In genomic region chr11:76568621-76569020, GRCh38 we compare ENCODE assay signal across 26 cellular contexts.
DNase-seq lines count a peak whose midpoint lies in the region; ATAC-seq, FAIRE-seq and TF ChIP-seq lines count a peak whose summit lies in the region.
"Had no signal": no experiment of that assay in that cellular context is flagged by ENCODE, and none has a peak within 500 bp of the region (broad histone marks: within the 10 kb centered on the region; RNA-seq: fewer than 3 reads in every experiment).

No MANE protein-coding gene starts in this region.

- H3K4me3 Mint-ChIP-seq in activated T-cell treated with anti-CD3 and anti-CD28 coated beads, Interleukin-2, amount 50 U/mL, for 72 hours, result no peak overlapping the region
- H3K4me3 Mint-ChIP-seq: CD14-positive monocyte; CD4-positive, alpha-beta memory T cell; CD8-positive, alpha-beta memory T cell had no signal

- H3K27me3 ChIP-seq in K562 (ENCODE audit: control insufficient read depth in 2 of 2, insufficient read depth in 2 of 2, low read length in 2 of 2) (no peaks in the 10 kb centered on the region), smooth muscle cell (ENCODE audit: low read depth) (no peaks in the 10 kb centered on the region)
- H3K27me3 ChIP-seq: BE2C, BLaER1 had no signal

- intact Hi-C loops in K562 (cut with micrococcal nuclease), result no loop called here
- intact Hi-C loops in head of caudate nucleus (cut with DNase I), result no loop called here

- no peak for DNase-seq in activated T-cell treated with anti-CD3 and anti-CD28 coated beads, Interleukin-2, amount 50 U/mL, for 72 hours
- no peak for DNase-seq in activated T-cell treated with anti-CD3 and anti-CD28 coated beads, Interleukin-2, amount 50 U/mL, for 1 hour
- no peak for DNase-seq in K562 (ENCODE audit: extremely low read depth in 1 of 4, low spot score in 3 of 4)
- no peak for DNase-seq in smooth muscle cell (lab: John Stamatoyannopoulos, UW; ENCODE audit: unreplicated experiment)
- no peak for DNase-seq in head of caudate nucleus
- DNase-seq in activated CD4-positive, CD25-positive, alpha-beta regulatory T cell treated with anti-CD3 and anti-CD28 coated beads, Interleukin-2, amount 50 U/mL, for 72 hours, result no peak
- DNase-seq: 8988T; ACHN; BE2C; C1 segment of cervical spinal cord; CD4-positive, alpha-beta memory T cell; CD4-positive, CD25-positive, alpha-beta regulatory T cell; CD8-positive, alpha-beta memory T cell; COR-L47; DMS 273 treated with DMSO at 0.1 percent for 48 hours; DMS153; DMS53; DMS79; DND-41; EL; GDM1 had no signal

- peaks cover 0 to 1% of the 10 kb centered on the region in 2 donors for H3K36me3 Mint-ChIP-seq in activated T-cell treated with anti-CD3 and anti-CD28 coated beads, Interleukin-2, amount 50 U/mL, for 72 hours (ENCODE audit: insufficient read depth in 2 of 2)
- H3K36me3 Mint-ChIP-seq: CD14-positive monocyte; CD4-positive, alpha-beta memory T cell; CD4-positive, CD25-positive, alpha-beta regulatory T cell; CD8-positive, alpha-beta memory T cell had no signal

- H3K9me3 ChIP-seq in K562 (replicated peaks; ENCODE audit: control insufficient read depth, insufficient read depth, low read depth, low read length) (no peaks in the 10 kb centered on the region), smooth muscle cell (replicated peaks; ENCODE audit: low read depth) (no peaks in the 10 kb centered on the region)
- H3K9me3 ChIP-seq: BE2C had no signal

- WGBS in K562 (ENCODE audit: insufficient coverage, low coverage, missing lambda C conversion rate), result 0% methylated on average over 1 of the region's 1 CpG
- 80% methylated on average over 1 of the region's 1 CpG for WGBS in smooth muscle cell (ENCODE audit: low lambda C conversion rate)

- CTCF ChIA-PET in K562 (lab: Yijun Ruan, JAX; ENCODE audit: low intra/inter-chr PET ratio), result no interaction called here

- H3K36me3 ChIP-seq in K562 (ENCODE audit: control insufficient read depth, insufficient read depth, low read length), result no peaks in the 10 kb centered on the region
- no peaks in the 10 kb centered on the region for H3K36me3 ChIP-seq in smooth muscle cell (ENCODE audit: low read depth)
- H3K36me3 ChIP-seq: BE2C, BLaER1 had no signal

- no peak for ATAC-seq in activated T-cell treated with anti-CD3 and anti-CD28 coated beads, Interleukin-2, amount 50 U/mL, for 72 hours (replicated peaks in 1 of 2)
- ATAC-seq in K562, result no peak
- ATAC-seq: GM12878 had no signal

- POLR2A ChIA-PET in K562 (lab: Yijun Ruan, JAX), result interaction anchor here (0.6 kb wide), 1 partner anchor 238 kb away, joined by 3 read pairs; no protein-coding TSS in a partner anchor

- TF ChIP-seq EP300 in K562 (IDR thresholded peaks at IDR 0.05; ENCODE audit: low read length), result no peak

- no TSS peak for BruUV-seq in K562 (replicated peaks; lab: Mats Ljungman, UMichigan)

- no peaks in the 10 kb centered on the region for H3K79me2 ChIP-seq in K562 (ENCODE audit: control insufficient read depth, insufficient read depth, low read length)
- H3K79me2 ChIP-seq in smooth muscle cell (ENCODE audit: low read depth), result no peaks in the 10 kb centered on the region

- FAIRE-seq in K562 (lab: Jason Lieb, UNC), result no peak
- FAIRE-seq: A204.1, GM12878, GM18507 had no signal

- H3K4me3 ChIP-seq in K562 (no peak overlapping the region), smooth muscle cell (no peak overlapping the region)
- H3K4me3 ChIP-seq: BLaER1, GM12878 had no signal

- H3K9me3 Mint-ChIP-seq in activated T-cell treated with anti-CD3 and anti-CD28 coated beads, Interleukin-2, amount 50 U/mL, for 72 hours, result no peaks in the 10 kb centered on the region

- H3K9ac ChIP-seq in K562 (ENCODE audit: insufficient read depth in 1 of 2, low read depth in 2 of 2, low read length in 2 of 2) (no peak overlapping the region), smooth muscle cell (ENCODE audit: low read depth) (no peak overlapping the region)
- H3K9ac ChIP-seq: BLaER1 had no signal

- no peak for TF ChIP-seq RAD21 in K562 (CRISPR knock-in tag; conservative IDR thresholded peaks at IDR 0.05 in 1 of 2, IDR thresholded peaks at IDR 0.05 in 1 of 2)

- H3K4me1 ChIP-seq in K562 (replicated peaks in 1 of 2; ENCODE audit: control insufficient read depth in 2 of 2, insufficient read depth in 2 of 2, low read length in 2 of 2), result peaks cover 3 to 4% of the 10 kb centered on the region in 2 experiments; a peak in 1 of 5 replicates
- no peaks in the 10 kb centered on the region for H3K4me1 ChIP-seq in smooth muscle cell (ENCODE audit: low read depth)
- H3K4me1 ChIP-seq: BE2C had no signal

- in situ Hi-C loops in K562 (cut with MboI), result no loop called here

- peaks cover 6% of the 10 kb centered on the region for H3K27me3 Mint-ChIP-seq in activated T-cell treated with anti-CD3 and anti-CD28 coated beads, Interleukin-2, amount 50 U/mL, for 72 hours (ENCODE audit: low read depth)

- H3K27ac ChIP-seq in K562 (ENCODE audit: extremely low read depth, low read depth, low read length) (no peak overlapping the region), smooth muscle cell (ENCODE audit: low read depth) (peak overlapping the region; percentile 15)
- H3K27ac ChIP-seq: BLaER1 had no signal

- H3F3A ChIP-seq in smooth muscle cell (ENCODE audit: low read depth), result no peaks in the 10 kb centered on the region

- TF ChIP-seq POLR2A in K562 (conservative IDR thresholded peaks at IDR 0.05), result no peak

- H3K4me2 ChIP-seq in K562 (ENCODE audit: insufficient read depth, low read length) (no peak overlapping the region), smooth muscle cell (peak overlapping the region; percentile 43)
- H3K4me2 ChIP-seq: BLaER1 had no signal

- H2AFZ ChIP-seq in K562 (ENCODE audit: low read depth, low read length) (no peak overlapping the region), smooth muscle cell (ENCODE audit: low read depth) (no peak overlapping the region)

- H4K20me1 ChIP-seq in K562 (replicated peaks; ENCODE audit: control insufficient read depth, insufficient read depth, low read length), result no peaks in the 10 kb centered on the region
- H4K20me1 ChIP-seq in smooth muscle cell (ENCODE audit: low read depth), result no peaks in the 10 kb centered on the region
- H4K20me1 ChIP-seq: BLaER1 had no signal

- H3K9me1 ChIP-seq in K562 (ENCODE audit: control insufficient read depth, insufficient read depth, low read length), result no peaks in the 10 kb centered on the region

- TF ChIP-seq CTCF in K562 (IDR thresholded peaks at IDR 0.05 in 2 of 3, conservative IDR thresholded peaks at IDR 0.05 in 1 of 3; ENCODE audit: insufficient read depth in 2 of 3, low read depth in 1 of 3, low read length in 3 of 3), result no peak
- no peak for TF ChIP-seq CTCF in smooth muscle cell (IDR thresholded peaks at IDR 0.05; ENCODE audit: borderline replicate concordance, insufficient read depth, poor library complexity, severe bottlenecking)

- peaks cover 9% of the 10 kb centered on the region for H3K4me1 Mint-ChIP-seq in activated T-cell treated with anti-CD3 and anti-CD28 coated beads, Interleukin-2, amount 50 U/mL, for 72 hours (ENCODE audit: low read depth)
- H3K4me1 Mint-ChIP-seq: CD14-positive monocyte; CD8-positive, alpha-beta memory T cell had no signal

- peak overlapping the region; percentile 54 for H3K27ac Mint-ChIP-seq in activated T-cell treated with anti-CD3 and anti-CD28 coated beads, Interleukin-2, amount 50 U/mL, for 72 hours
- H3K27ac Mint-ChIP-seq: CD14-positive monocyte; CD8-positive, alpha-beta memory T cell had no signal

TF ChIP-seq in K562, 482 proteins besides CTCF, POLR2A, EP300 and RAD21:
- TF ChIP-seq MCM5 (IDR thresholded peaks at IDR 0.05; ENCODE audit: low read depth) (no peak), PPARD (CRISPR knock-in tag; IDR thresholded peaks at IDR 0.05) (no peak), SPI1 (IDR thresholded peaks at IDR 0.05; ENCODE audit: borderline replicate concordance, low read depth, low read length) (peak; percentile 59; the same call in 1 of the 2 replicates), XRCC3 (IDR thresholded peaks at IDR 0.05) (no peak), U2AF1 (optimal IDR thresholded peaks at IDR 0.05; ENCODE audit: low read depth, low read length) (no peak), ZNF324 (CRISPR knock-in tag; IDR thresholded peaks at IDR 0.05) (no peak), ZNF764 (CRISPR knock-in tag; IDR thresholded peaks at IDR 0.05; ENCODE audit: low read depth) (no peak)
- TF ChIP-seq, protein P1, sequence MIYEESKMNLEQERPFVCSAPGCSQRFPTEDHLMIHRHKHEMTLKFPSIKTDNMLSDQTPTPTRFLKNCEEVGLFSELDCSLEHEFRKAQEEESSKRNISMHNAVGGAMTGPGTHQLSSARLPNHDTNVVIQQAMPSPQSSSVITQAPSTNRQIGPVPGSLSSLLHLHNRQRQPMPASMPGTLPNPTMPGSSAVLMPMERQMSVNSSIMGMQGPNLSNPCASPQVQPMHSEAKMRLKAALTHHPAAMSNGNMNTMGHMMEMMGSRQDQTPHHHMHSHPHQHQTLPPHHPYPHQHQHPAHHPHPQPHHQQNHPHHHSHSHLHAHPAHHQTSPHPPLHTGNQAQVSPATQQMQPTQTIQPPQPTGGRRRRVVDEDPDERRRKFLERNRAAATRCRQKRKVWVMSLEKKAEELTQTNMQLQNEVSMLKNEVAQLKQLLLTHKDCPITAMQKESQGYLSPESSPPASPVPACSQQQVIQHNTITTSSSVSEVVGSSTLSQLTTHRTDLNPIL (CRISPR knock-in tag; IDR thresholded peaks at IDR 0.05), result no peak
